In genomic region chr10:101356132-101356531, GRCh38 we compare ENCODE assay signal across 2 cellular contexts.
TF ChIP-seq lines count a peak whose summit lies in the region.

No MANE protein-coding gene starts in this region.

TF ChIP-seq in SK-N-SH, 30 proteins besides CTCF, POLR2A, EP300 and RAD21 (continued from another document):
- TF ChIP-seq REST (IDR thresholded peaks at IDR 0.05; ENCODE audit: low read depth, low read length) (no peak), MAX (IDR thresholded peaks at IDR 0.05; ENCODE audit: low read depth) (no peak), NFIC (IDR thresholded peaks at IDR 0.05; ENCODE audit: borderline replicate concordance) (no peak), NRF1 (IDR thresholded peaks at IDR 0.05; ENCODE audit: low read depth, low read length) (no peak), RCOR1 (IDR thresholded peaks at IDR 0.05; ENCODE audit: low read length) (no peak), IRF3 (IDR thresholded peaks at IDR 0.05; ENCODE audit: low read depth, low read length) (no peak), JUND (IDR thresholded peaks at IDR 0.05) (no peak), POLR2AphosphoS5 (IDR thresholded peaks at IDR 0.05; ENCODE audit: low read depth, low read length) (no peak), MXI1 (IDR thresholded peaks at IDR 0.05; ENCODE audit: low read depth, low read length) (no peak), GATA2 (CRISPR knock-in tag; IDR thresholded peaks at IDR 0.05) (no peak), SMC3 (IDR thresholded peaks at IDR 0.05; ENCODE audit: low read depth, low read length) (no peak), ELF1 (IDR thresholded peaks at IDR 0.05) (no peak), RFX5 (IDR thresholded peaks at IDR 0.05; ENCODE audit: low read length) (no peak), TCF12 (IDR thresholded peaks at IDR 0.05) (no peak), MEF2A (IDR thresholded peaks at IDR 0.05; ENCODE audit: borderline replicate concordance, low read depth) (no peak), TAF1 (IDR thresholded peaks at IDR 0.05; ENCODE audit: borderline replicate concordance, low read depth, low read length) (no peak)

TF ChIP-seq in SK-N-SH treated with all-trans-retinoic acid at 6 μM for 48 hours, 23 proteins besides CTCF, POLR2A, EP300 and RAD21 (continued from another document):
- TF ChIP-seq TSHZ2 (CRISPR knock-in tag; IDR thresholded peaks at IDR 0.05) = no peak
- no peak for TF ChIP-seq GLIS3 (CRISPR knock-in tag; IDR thresholded peaks at IDR 0.05)
- TF ChIP-seq OSR1 (CRISPR knock-in tag; IDR thresholded peaks at IDR 0.05) = no peak
- TF ChIP-seq CREB5 (CRISPR knock-in tag; IDR thresholded peaks at IDR 0.05; ENCODE audit: low read depth) = no peak
- TF ChIP-seq CSRNP3 (CRISPR knock-in tag; IDR thresholded peaks at IDR 0.05) = no peak
- no peak for TF ChIP-seq PATZ1 (CRISPR knock-in tag; IDR thresholded peaks at IDR 0.05; ENCODE audit: borderline replicate concordance)
- no peak for TF ChIP-seq ZNF70 (CRISPR knock-in tag; IDR thresholded peaks at IDR 0.05)
